19 cellular contexts compared by ENCODE assay signal in genomic region chr5:65919773-65920172, GRCh38. TPM values are rescaled to one million over a fixed set of nuclear protein-coding genes. Genes with fewer than 3 reads are reported as not detected.
DNase-seq lines count a peak whose midpoint lies in the region; ATAC-seq, FAIRE-seq and TF ChIP-seq lines count a peak whose summit lies in the region.
"Had no signal": no experiment of that assay in that cellular context is flagged by ENCODE, and none has a peak within 500 bp of the region (broad histone marks: within the 10 kb centered on the region; RNA-seq: fewer than 3 reads in every experiment).

No MANE protein-coding gene starts in this region.

- H3K4me1 ChIP-seq in A549 (peaks cover 45% of the 10 kb centered on the region), HCT116 (ENCODE audit: control insufficient read depth in 1 of 2, insufficient read depth in 2 of 2, low read length in 2 of 2) (peaks cover 17 to 38% of the 10 kb centered on the region in 2 experiments), foreskin keratinocyte (peaks cover 4% of the 10 kb centered on the region)

- peaks cover 6 to 11% of the 10 kb centered on the region in 2 donors for H3K4me1 Mint-ChIP-seq in stimulated activated naive B cell treated with anti-CD40 and anti-IgM and Interleukin-4, amounts not matched to agents 10 μg/mL and 1 μg/mL and 100 μg/mL, for 72 hours

- TF ChIP-seq EP300 in A549 (IDR thresholded peaks at IDR 0.05): no peak

- no peak overlapping the region for H3K4me3 Mint-ChIP-seq in stimulated activated naive B cell treated with anti-CD40 and anti-IgM and Interleukin-4, amounts not matched to agents 10 μg/mL and 1 μg/mL and 100 μg/mL, for 72 hours
- H3K4me3 Mint-ChIP-seq: GM23338, HFFc6 had no signal

- peak overlapping the region; percentile 32; the same call in 1 of the 3 replicates for H3K4me2 ChIP-seq in A549
- H3K4me2 ChIP-seq in HCT116 (ENCODE audit: low read length): peak overlapping the region; percentile 33; the same call in 1 of the 2 replicates
- H3K4me2 ChIP-seq: GM23338 had no signal

- H3K27me3 ChIP-seq in HCT116 (ENCODE audit: insufficient read depth, low read length) (no peaks in the 10 kb centered on the region), foreskin keratinocyte (no peaks in the 10 kb centered on the region)

- H3K79me2 ChIP-seq in HCT116 (ENCODE audit: insufficient read depth, low read length): no peaks in the 10 kb centered on the region

- H3K36me3 ChIP-seq in HCT116 (ENCODE audit: control insufficient read depth in 1 of 2, insufficient read depth in 2 of 2, low read length in 2 of 2): no peaks in the 10 kb centered on the region

- H3K27ac Mint-ChIP-seq in stimulated activated naive B cell treated with anti-CD40 and anti-IgM and Interleukin-4, amounts not matched to agents 10 μg/mL and 1 μg/mL and 100 μg/mL, for 72 hours: no peak overlapping the region
- H3K27ac Mint-ChIP-seq: GM23338, HFFc6 had no signal

- no peak overlapping the region for H3K27ac ChIP-seq in A549
- H3K27ac ChIP-seq in HCT116 (ENCODE audit: low read depth, low read length): no peak overlapping the region
- no peak overlapping the region for H3K27ac ChIP-seq in foreskin keratinocyte

- H3K9me3 ChIP-seq in A549: no peaks in the 10 kb centered on the region
- H3K9me3 ChIP-seq in HCT116 (ENCODE audit: control insufficient read depth in 1 of 2, insufficient read depth in 1 of 2, low read depth in 1 of 2, low read length in 2 of 2): no peaks in the 10 kb centered on the region

- TF ChIP-seq CTCF in A549 (IDR thresholded peaks at IDR 0.05): no peak
- no peak for TF ChIP-seq CTCF in HCT116 (IDR thresholded peaks at IDR 0.05 in 2 of 3, conservative IDR thresholded peaks at IDR 0.05 in 1 of 3; ENCODE audit: borderline replicate concordance in 1 of 3, insufficient read depth in 1 of 3, low read depth in 2 of 3, low read length in 2 of 3)
- no peak for TF ChIP-seq CTCF in choroid plexus epithelial cell (conservative IDR thresholded peaks at IDR 0.05; ENCODE audit: low read depth, low read length)
- TF ChIP-seq CTCF in foreskin keratinocyte (conservative IDR thresholded peaks at IDR 0.05): no peak

- RAD21 ChIA-PET in HCT116 (lab: Charles Lee; ENCODE audit: low non-redundant PET in 1 of 2, low total read pairs in 2 of 2, uncharacterized antibody in 2 of 2, unreplicated experiment in 2 of 2): no interaction called here

- no peak for FAIRE-seq in A549 (lab: Jason Lieb, UNC)
- FAIRE-seq: G401.6, RCC 7860 had no signal

- H3K9me3 Mint-ChIP-seq in stimulated activated naive B cell treated with anti-CD40 and anti-IgM and Interleukin-4, amounts not matched to agents 10 μg/mL and 1 μg/mL and 100 μg/mL, for 72 hours: no peaks in the 10 kb centered on the region
- H3K9me3 Mint-ChIP-seq: GM23338, HFFc6 had no signal

- no peaks in the 10 kb centered on the region for H3K36me3 Mint-ChIP-seq in stimulated activated naive B cell treated with anti-CD40 and anti-IgM and Interleukin-4, amounts not matched to agents 10 μg/mL and 1 μg/mL and 100 μg/mL, for 72 hours

- intact Hi-C loops in HCT116 (cut with micrococcal nuclease): loop anchor here (5.0 kb wide), 1 partner anchor 47 kb away; no protein-coding TSS in a partner anchor

- H4K20me1 ChIP-seq in HCT116 (ENCODE audit: insufficient read depth): no peaks in the 10 kb centered on the region

- POLR2A ChIA-PET in A549 (lab: Yijun Ruan, JAX): no interaction called here
- POLR2A ChIA-PET in HCT116 (lab: Charles Lee): no interaction called here

- no peak for DNase-seq in A549 (ENCODE audit: low read depth in 1 of 2, low spot score in 1 of 2)
- DNase-seq in HCT116 (ENCODE audit: low read depth, low spot score): no peak
- peak; percentile 28 for DNase-seq in choroid plexus epithelial cell (ENCODE audit: low read depth)
- DNase-seq in foreskin keratinocyte: no peak
- no peak for DNase-seq in ureter (ENCODE audit: low spot score)
- DNase-seq in stimulated activated naive B cell treated with anti-CD40 and anti-IgM and Interleukin-4, amounts not matched to agents 10 μg/mL and 1 μg/mL and 100 μg/mL, for 72 hours: no peak
- DNase-seq: 8988T, HFFc6, Karpas-422, NCI-H1417, NCI-H2029, NCI-H2171 treated with DMSO at 0.1 percent for 48 hours, NCI-H82, SHP77 treated with DMSO at 0.1 percent for 48 hours had no signal

- TF ChIP-seq RAD21 in A549 (conservative IDR thresholded peaks at IDR 0.05 in 1 of 2, IDR thresholded peaks at IDR 0.05 in 1 of 2): no peak
- TF ChIP-seq RAD21 in HCT116 (IDR thresholded peaks at IDR 0.05; ENCODE audit: low read depth): no peak

- H3K9ac ChIP-seq in HCT116 (ENCODE audit: low read length): no peak overlapping the region

- no peak overlapping the region for H2AFZ ChIP-seq in HCT116 (ENCODE audit: low read depth, low read length, poor library complexity, severe bottlenecking)
- H2AFZ ChIP-seq: GM23338 had no signal

- no TSS peak for BruUV-seq in HCT116 (replicated peaks; lab: Mats Ljungman, UMichigan)

- no peaks in the 10 kb centered on the region for H3K9me2 ChIP-seq in HCT116 (ENCODE audit: insufficient read depth)

- TF ChIP-seq POLR2A in A549 (IDR thresholded peaks at IDR 0.05; ENCODE audit: low read length): no peak
- no peak for TF ChIP-seq POLR2A in HCT116 (IDR thresholded peaks at IDR 0.05; ENCODE audit: borderline replicate concordance, extremely low read depth, insufficient read depth, insufficient read length)

- no peaks in the 10 kb centered on the region for H3K27me3 Mint-ChIP-seq in stimulated activated naive B cell treated with anti-CD40 and anti-IgM and Interleukin-4, amounts not matched to agents 10 μg/mL and 1 μg/mL and 100 μg/mL, for 72 hours

- ATAC-seq in A549: no peak
- ATAC-seq in HCT116: no peak
- ATAC-seq in foreskin keratinocyte: peak; percentile 19
- ATAC-seq in GM21576 (IDR thresholded peaks at IDR 0.05; ENCODE audit: unreplicated experiment): no peak
- no peak for ATAC-seq in stimulated activated naive B cell treated with anti-CD40 and anti-IgM and Interleukin-4, amounts not matched to agents 10 μg/mL and 1 μg/mL and 100 μg/mL, for 72 hours (replicated peaks)
- ATAC-seq in GM21515 (IDR thresholded peaks at IDR 0.05; ENCODE audit: unreplicated experiment): no peak
- ATAC-seq: GM23338 had no signal

- CTCF ChIA-PET in A549 (lab: Yijun Ruan, JAX) (no interaction called here), HCT116 (lab: Charles Lee) (no interaction called here)

- no peak overlapping the region for H3K4me3 ChIP-seq in A549
- no peak overlapping the region for H3K4me3 ChIP-seq in HCT116 (replicated peaks in 1 of 2; ENCODE audit: low read depth in 1 of 2, low read length in 2 of 2)
- H3K4me3 ChIP-seq in choroid plexus epithelial cell (ENCODE audit: low read depth, low read length): no peak overlapping the region
- H3K4me3 ChIP-seq: GM23338 had no signal

TF ChIP-seq in A549, 52 proteins besides CTCF, POLR2A, EP300 and RAD21:
- TF ChIP-seq BCL3 (IDR thresholded peaks at IDR 0.05) (no peak), ZSCAN20 (CRISPR knock-in tag; IDR thresholded peaks at IDR 0.05) (no peak), E2F6 (IDR thresholded peaks at IDR 0.05; ENCODE audit: borderline replicate concordance, low read depth) (no peak), CHD2 (IDR thresholded peaks at IDR 0.05; ENCODE audit: low read length, partially characterized antibody) (no peak)

TF ChIP-seq in HCT116, 20 proteins besides CTCF, POLR2A, EP300 and RAD21 (continues in another document):
- no peak for TF ChIP-seq JUND (IDR thresholded peaks at IDR 0.05)
- no peak for TF ChIP-seq REST (IDR thresholded peaks at IDR 0.05; ENCODE audit: low read depth)

RNA-seq across cellular contexts. Expression of gene ERBIN, which starts 6.6 kb away (rescaled TPM):
- polyA plus RNA-seq in A549 (2011; rRNA removed): 45.3 and 57.7 TPM in 2 replicates
- polyA plus RNA-seq in A549 (2012; cell fraction: cytosol; rRNA removed): 5.9 and 7.3 TPM in 2 replicates
- polyA plus RNA-seq in A549 (2012; cell fraction: nucleus; rRNA removed): 5.6 and 8.3 TPM in 2 replicates
- polyA plus RNA-seq in A549 (2017; fragmentation: RNase III; extraction: RNeasy Plus Mini Kit Qiagen cat#74134 plus additional on column Dnase treatment): 24.3 to 25.6 TPM (median 25.6 TPM) in 3 replicates
- polyA minus RNA-seq in A549 (2011; rRNA and poly(A)+ RNA removed): 36.1 and 57.5 TPM in 2 replicates
- total RNA-seq in HCT116 (2021; ENCODE audit: unreplicated experiment): 57.4 TPM
- 10.5 and 11.8 TPM in 2 replicates for polyA plus RNA-seq in HCT116 (2012)
- total RNA-seq in foreskin keratinocyte: 51.3 and 53.3 TPM in 2 replicates
- polyA plus RNA-seq in foreskin keratinocyte: 6.9 and 7.6 TPM in 2 replicates
- 101 TPM for total RNA-seq in ureter
